In the genomic region with DNA sequence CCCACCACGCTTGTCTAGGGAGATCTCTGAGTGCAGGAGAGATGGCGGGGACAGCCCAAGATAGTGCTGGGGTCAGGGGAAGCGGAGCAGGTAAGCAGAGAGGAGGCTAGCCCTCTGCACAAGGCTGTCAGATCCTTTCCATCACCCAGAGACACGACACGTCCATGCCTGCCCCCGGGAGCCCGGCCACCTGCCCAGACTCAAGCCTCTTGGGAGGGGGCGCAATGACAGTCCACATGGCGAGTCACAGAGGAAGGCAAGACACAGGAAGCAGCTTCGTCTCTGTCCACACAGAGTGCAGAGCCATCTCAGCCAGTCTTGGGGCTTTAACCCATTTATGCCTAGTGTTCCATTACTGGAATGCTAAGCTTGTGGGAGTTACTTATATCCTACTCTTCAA, we compare ENCODE assay signal across 15 cellular contexts.
A peak's percentile ranks its signal among the peaks of the same experiment; 100 is the strongest.
DNase-seq lines count a peak whose midpoint lies in the region; ATAC-seq and TF ChIP-seq lines count a peak whose summit lies in the region.
"Had no signal": no experiment of that assay in that cellular context is flagged by ENCODE, and none has a peak within 500 bp of the region (broad histone marks: within the 10 kb centered on the region; RNA-seq: fewer than 3 reads in every experiment).

No MANE protein-coding gene starts in this region.

- peaks cover 13% of the 10 kb centered on the region for H4K20me1 ChIP-seq in osteoblast (ENCODE audit: insufficient read depth, low read length)

- no peaks in the 10 kb centered on the region for H3K9me3 ChIP-seq in osteoblast (ENCODE audit: low read depth, low read length)
- H3K9me3 ChIP-seq: tibial nerve had no signal

- H3K4me3 ChIP-seq in osteoblast (ENCODE audit: insufficient read depth, low read length): no peak overlapping the region
- H3K4me3 ChIP-seq: SK-N-MC, tibial nerve had no signal

- no peaks in the 10 kb centered on the region for H3K27me3 ChIP-seq in osteoblast (ENCODE audit: insufficient read depth, low read length)
- H3K27me3 ChIP-seq: tibial nerve had no signal

- no peak overlapping the region for H3K4me2 ChIP-seq in osteoblast (ENCODE audit: insufficient read depth, low read length)

- H2AFZ ChIP-seq in osteoblast (ENCODE audit: low read length): no peak overlapping the region

- TF ChIP-seq CTCF in osteoblast (IDR thresholded peaks at IDR 0.05; ENCODE audit: extremely low read depth, low read depth, low read length): no peak

- H3K27ac ChIP-seq in caudate nucleus (ENCODE audit: low read depth, low read length) (peak overlapping the region; percentile 91), osteoblast (ENCODE audit: low read depth, low read length) (no peak overlapping the region)
- H3K27ac ChIP-seq: tibial nerve had no signal

- no peaks in the 10 kb centered on the region for H3K36me3 ChIP-seq in osteoblast (ENCODE audit: insufficient read depth, low read length)

- DNase-seq in NCI-H146 (lab: John Stamatoyannopoulos, UW): peak; percentile 54
- DNase-seq in NCI-H146 treated with DMSO at 0.1 percent for 48 hours (lab: John Stamatoyannopoulos, UW; ENCODE audit: unreplicated experiment): no peak
- DNase-seq in NCI-H69 (lab: John Stamatoyannopoulos, UW): peak; percentile 12
- DNase-seq in caudate nucleus (lab: John Stamatoyannopoulos, UW): no peak
- DNase-seq in osteoblast (ENCODE audit: insufficient read length, low spot score, missing footprints): peak; percentile 59
- no peak for DNase-seq in stimulated activated CD4-positive, alpha-beta T cell treated with anti-CD3 and anti-CD28 coated beads, Interleukin-12 subunit alpha, Interleukin-12 subunit beta, amount 100 ng/mL, for 4 hours
- no peak for DNase-seq in cerebellar nuclear complex (lab: John Stamatoyannopoulos, UW)
- DNase-seq: 8988T, COR-L47, nephron progenitor cell, retina had no signal

- ATAC-seq in HG02885 (IDR thresholded peaks at IDR 0.05; ENCODE audit: poor library complexity, unreplicated experiment): no peak
- ATAC-seq: activated CD4-positive, CD25-positive, alpha-beta regulatory T cell treated with anti-CD3 and anti-CD28 coated beads, Interleukin-2, amount 50 U/mL, for 24 hours had no signal

- H3K79me2 ChIP-seq in osteoblast (ENCODE audit: insufficient read depth, low read length): no peaks in the 10 kb centered on the region

- H3K4me1 ChIP-seq in osteoblast (ENCODE audit: insufficient read depth, low read length): no peaks in the 10 kb centered on the region

Comparison
In these comparisons a context has a peak if more than half of its experiments do, and no peak if none do; other contexts are left out.
1. DNase-seq: peak in NCI-H146 (single experiment), NCI-H69 (single experiment) and osteoblast (single experiment); none in NCI-H146 treated with DMSO at 0.1 percent for 48 hours (single experiment), caudate nucleus (0 of 61), stimulated activated CD4-positive, alpha-beta T cell treated with anti-CD3 and anti-CD28 coated beads, Interleukin-12 subunit alpha, Interleukin-12 subunit beta, amount 100 ng/mL, for 4 hours (single experiment) and cerebellar nuclear complex (0 of 2).